ENCODE assay signal across 16 cellular contexts in genomic region chr2:98502556-98503335, GRCh38. TPM values are rescaled to one million over a fixed set of nuclear protein-coding genes. Genes with fewer than 3 reads are reported as not detected.
DNase-seq lines count a peak whose midpoint lies in the region; ATAC-seq and TF ChIP-seq lines count a peak whose summit lies in the region.
"Had no signal": no experiment of that assay in that cellular context is flagged by ENCODE, and none has a peak within 500 bp of the region (broad histone marks: within the 10 kb centered on the region; RNA-seq: fewer than 3 reads in every experiment).

No MANE protein-coding gene starts in this region.

- intact Hi-C loops in posterior vena cava (cut with DNase I): no loop called here

- TF ChIP-seq CTCF in astrocyte of the spinal cord (IDR thresholded peaks at IDR 0.05; ENCODE audit: low read depth, low read length): no peak
- no peak for TF ChIP-seq CTCF in type B pancreatic cell (conservative IDR thresholded peaks at IDR 0.05)

- peak overlapping the region; percentile 62 for H3K27ac Mint-ChIP-seq in activated naive CD8-positive, alpha-beta T cell
- H3K27ac Mint-ChIP-seq in activated naive CD8-positive, alpha-beta T cell treated with anti-CD3 and anti-CD28 coated beads, Interleukin-2, amount 50 U/mL, for 24 hours: no peak overlapping the region
- H3K27ac Mint-ChIP-seq in type B pancreatic cell: peak overlapping the region; percentile 62
- H3K27ac Mint-ChIP-seq: stimulated activated naive CD8-positive, alpha-beta T cell treated with anti-CD3 and anti-CD28 coated beads, Interleukin-15, Interleukin-2, amounts not matched to agents 100 ng/mL and 50 ng/mL, for 24 hours had no signal

- no peak for ATAC-seq in activated naive CD8-positive, alpha-beta T cell treated with anti-CD3 and anti-CD28 coated beads, Interleukin-2, amount 50 U/mL, for 24 hours
- ATAC-seq: HCT116, left cardiac atrium had no signal

- no peak overlapping the region for H3K4me3 Mint-ChIP-seq in activated naive CD8-positive, alpha-beta T cell
- H3K4me3 Mint-ChIP-seq in activated naive CD8-positive, alpha-beta T cell treated with anti-CD3 and anti-CD28 coated beads, Interleukin-2, amount 50 U/mL, for 24 hours: no peak overlapping the region
- H3K4me3 Mint-ChIP-seq in type B pancreatic cell: no peak overlapping the region
- H3K4me3 Mint-ChIP-seq: stimulated activated naive CD8-positive, alpha-beta T cell treated with anti-CD3 and anti-CD28 coated beads, Interleukin-15, Interleukin-2, amounts not matched to agents 100 ng/mL and 50 ng/mL, for 24 hours had no signal

- H3K4me1 Mint-ChIP-seq in activated naive CD8-positive, alpha-beta T cell (ENCODE audit: low read depth): peaks cover 92% of the 10 kb centered on the region
- H3K4me1 Mint-ChIP-seq in activated naive CD8-positive, alpha-beta T cell treated with anti-CD3 and anti-CD28 coated beads, Interleukin-2, amount 50 U/mL, for 24 hours: peaks cover 70% of the 10 kb centered on the region
- H3K4me1 Mint-ChIP-seq in type B pancreatic cell (ENCODE audit: unreplicated experiment): peaks cover 67% of the 10 kb centered on the region

- no peaks in the 10 kb centered on the region for H3K9me3 Mint-ChIP-seq in activated naive CD8-positive, alpha-beta T cell (ENCODE audit: low read depth)
- peaks cover 7% of the 10 kb centered on the region for H3K9me3 Mint-ChIP-seq in activated naive CD8-positive, alpha-beta T cell treated with anti-CD3 and anti-CD28 coated beads, Interleukin-2, amount 50 U/mL, for 24 hours
- peaks cover 17% of the 10 kb centered on the region for H3K9me3 Mint-ChIP-seq in type B pancreatic cell

- H3K27me3 Mint-ChIP-seq in activated naive CD8-positive, alpha-beta T cell: no peaks in the 10 kb centered on the region
- H3K27me3 Mint-ChIP-seq in activated naive CD8-positive, alpha-beta T cell treated with anti-CD3 and anti-CD28 coated beads, Interleukin-2, amount 50 U/mL, for 24 hours: no peaks in the 10 kb centered on the region
- H3K27me3 Mint-ChIP-seq in type B pancreatic cell: no peaks in the 10 kb centered on the region
- H3K27me3 Mint-ChIP-seq: stimulated activated naive CD8-positive, alpha-beta T cell treated with anti-CD3 and anti-CD28 coated beads, Interleukin-15, Interleukin-2, amounts not matched to agents 100 ng/mL and 50 ng/mL, for 24 hours had no signal

- H3K36me3 Mint-ChIP-seq in activated naive CD8-positive, alpha-beta T cell: peaks cover 10% of the 10 kb centered on the region
- H3K36me3 Mint-ChIP-seq in activated naive CD8-positive, alpha-beta T cell treated with anti-CD3 and anti-CD28 coated beads, Interleukin-2, amount 50 U/mL, for 24 hours (ENCODE audit: low read depth): peaks cover 25% of the 10 kb centered on the region
- H3K36me3 Mint-ChIP-seq in type B pancreatic cell: peaks cover 9% of the 10 kb centered on the region

- H3K4me3 ChIP-seq in astrocyte of the spinal cord (ENCODE audit: low read depth, low read length): no peak overlapping the region
- H3K4me3 ChIP-seq: SK-N-MC, skin epidermis had no signal

- DNase-seq in activated naive CD8-positive, alpha-beta T cell treated with anti-CD3 and anti-CD28 coated beads, Interleukin-2, amount 50 U/mL, for 24 hours: no peak
- DNase-seq in astrocyte of the spinal cord (ENCODE audit: low read depth, low spot score) (peak; percentile 56), kidney glomerular epithelial cell (lab: John Stamatoyannopoulos, UW) (peak; percentile 41), type B pancreatic cell (ENCODE audit: extremely low spot score, unreplicated experiment) (no peak), posterior vena cava (ENCODE audit: low spot score) (no peak), midbrain (lab: John Stamatoyannopoulos, UW) (no peak), NCI-H2029 treated with DMSO at 0.1 percent for 48 hours (lab: John Stamatoyannopoulos, UW) (no peak)
- DNase-seq: activated CD8-positive, alpha-beta memory T cell treated with anti-CD3 and anti-CD28 coated beads, Interleukin-2, amount 50 U/mL, for 48 hours; BE2C; effector memory CD4-positive, alpha-beta T cell; left cardiac atrium had no signal

- in situ Hi-C loops in astrocyte of the spinal cord (cut with HindIII; ENCODE audit: low sequenced_read_pairs): no loop called here

RNA-seq across cellular contexts. Expression of gene INPP4A, which starts 58.1 kb away (rescaled TPM):
- total RNA-seq in type B pancreatic cell (ENCODE audit: low replicate concordance): 29.5 and 37.6 TPM in 2 replicates
- 10 to 100 TPM; 31.5 to 42.9 TPM for total RNA-seq in posterior vena cava

Comparison
In these comparisons a context has a peak if more than half of its experiments do, and no peak if none do; other contexts are left out.
1. DNase-seq: peak in astrocyte of the spinal cord (single experiment) and kidney glomerular epithelial cell (single experiment); none in activated naive CD8-positive, alpha-beta T cell treated with anti-CD3 and anti-CD28 coated beads, Interleukin-2, amount 50 U/mL, for 24 hours (single experiment), type B pancreatic cell (single experiment), posterior vena cava (single experiment), midbrain (single experiment) and NCI-H2029 treated with DMSO at 0.1 percent for 48 hours (single experiment).